ENCODE assay signal across 9 cellular contexts in genomic region chr1:214440219-214440965, GRCh38.
DNase-seq lines count a peak whose midpoint lies in the region; ATAC-seq and TF ChIP-seq lines count a peak whose summit lies in the region.
"Had no signal": no experiment of that assay in that cellular context is flagged by ENCODE, and none has a peak within 500 bp of the region (broad histone marks: within the 10 kb centered on the region; RNA-seq: fewer than 3 reads in every experiment).

No MANE protein-coding gene starts in this region.

- H3K27me3 ChIP-seq in OCI-LY3 (ENCODE audit: low read depth, low read length): peaks cover 23% of the 10 kb centered on the region; the same call in 1 of the 2 replicates
- H3K27me3 ChIP-seq in skeletal muscle tissue (ENCODE audit: control insufficient read depth in 3 of 3, insufficient read depth in 3 of 3, low read length in 3 of 3): no peaks in the 10 kb centered on the region

- no peak for TF ChIP-seq CTCF in OCI-LY3 (IDR thresholded peaks at IDR 0.05; ENCODE audit: low read depth, low read length)

- H3K36me3 ChIP-seq in OCI-LY3 (replicated peaks; ENCODE audit: low read depth, low read length) (no peaks in the 10 kb centered on the region), skeletal muscle tissue (ENCODE audit: control insufficient read depth in 3 of 3, insufficient read depth in 3 of 3, low read length in 3 of 3) (no peaks in the 10 kb centered on the region)

- no peak overlapping the region for H3K27ac ChIP-seq in OCI-LY3 (ENCODE audit: low read length)
- H3K27ac ChIP-seq in skeletal muscle tissue (ENCODE audit: low read depth, low read length): peak overlapping the region; percentile 90

- H3K9me3 ChIP-seq in OCI-LY3 (ENCODE audit: insufficient read depth, low read length) (no peaks in the 10 kb centered on the region), skeletal muscle tissue (ENCODE audit: control insufficient read depth in 3 of 3, low read length in 3 of 3) (no peaks in the 10 kb centered on the region)

- H4K20me1 ChIP-seq in OCI-LY3 (ENCODE audit: insufficient read depth, low read length): no peaks in the 10 kb centered on the region

- no peaks in the 10 kb centered on the region for H3K79me2 ChIP-seq in OCI-LY3 (ENCODE audit: low read length)

- H3K4me1 ChIP-seq in OCI-LY3 (ENCODE audit: low read length): peaks cover 27% of the 10 kb centered on the region
- H3K4me1 ChIP-seq in skeletal muscle tissue (ENCODE audit: control insufficient read depth in 3 of 3, insufficient read depth in 3 of 3, low read length in 3 of 3): peaks cover 31 to 42% (median 40%) of the 10 kb centered on the region in 3 donors

- H3K4me2 ChIP-seq in OCI-LY3 (ENCODE audit: low read length): no peak overlapping the region

- ATAC-seq in esophagus mucosa (peak; percentile 80), HG02884 (IDR thresholded peaks at IDR 0.05; ENCODE audit: unreplicated experiment) (no peak)

- DNase-seq in NCI-H146 treated with DMSO at 0.1 percent for 48 hours (lab: John Stamatoyannopoulos, UW; ENCODE audit: unreplicated experiment): peak; percentile 28
- DNase-seq in NCI-H146 (lab: John Stamatoyannopoulos, UW): no peak
- no peak for DNase-seq in NCI-H1930 (lab: John Stamatoyannopoulos, UW)
- no peak for DNase-seq in NCI-H748 (lab: John Stamatoyannopoulos, UW; ENCODE audit: unreplicated experiment)
- DNase-seq: NCI-H446 had no signal

- H3K4me3 ChIP-seq in OCI-LY3 (ENCODE audit: low read length) (no peak overlapping the region), skeletal muscle tissue (ENCODE audit: low read length in 3 of 3) (peak overlapping the region in 1 of 3 donors; percentile 61)

- H3K9ac ChIP-seq in OCI-LY3 (ENCODE audit: low read length) (no peak overlapping the region), skeletal muscle tissue (ENCODE audit: low read depth in 1 of 3, low read length in 3 of 3) (peak overlapping the region in 2 of 3 donors; percentile 57 to 68)

- peak overlapping the region; percentile 60; the same call in 1 of the 2 replicates for H2AFZ ChIP-seq in OCI-LY3 (ENCODE audit: low read depth, low read length)
